ENCODE assay signal across 8 cellular contexts in the genomic region with DNA sequence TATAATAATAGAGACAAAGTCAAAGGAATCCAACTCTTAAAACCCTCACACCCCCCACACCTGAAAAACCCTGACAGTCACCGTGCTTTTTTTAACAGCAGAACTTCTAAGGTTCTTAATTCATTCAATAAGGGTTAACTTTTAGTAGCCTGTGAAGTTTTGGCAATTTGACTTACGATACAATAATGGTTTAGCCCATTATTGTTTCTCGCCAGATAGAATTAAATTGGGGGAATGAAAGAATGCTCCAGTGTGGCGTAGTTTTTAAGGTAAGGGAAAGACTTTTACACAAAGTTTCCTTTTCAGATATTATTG. TPM values are rescaled to one million over a fixed set of nuclear protein-coding genes. Genes with fewer than 3 reads are reported as not detected.
A peak's percentile ranks its signal among the peaks of the same experiment; 100 is the strongest.
DNase-seq lines count a peak whose midpoint lies in the region; ATAC-seq and TF ChIP-seq lines count a peak whose summit lies in the region.

No MANE protein-coding gene starts in this region.

- peak overlapping the region; percentile 100 for H3K27ac Mint-ChIP-seq in endodermal cell

- DNase-seq in GM12865 (ENCODE audit: low read depth) (no peak), MG63 (no peak), endodermal cell (no peak), ovary (no peak), NCI-H1092 treated with DMSO at 0.1 percent for 48 hours (lab: John Stamatoyannopoulos, UW) (no peak), AG08395 (ENCODE audit: low spot score) (no peak), MV-4-11 (lab: John Stamatoyannopoulos, UW) (no peak)

- H3K4me1 Mint-ChIP-seq in endodermal cell, result peaks cover 22% of the 10 kb centered on the region

- no peak for TF ChIP-seq CTCF in GM12865 (IDR thresholded peaks at IDR 0.05; ENCODE audit: insufficient read depth, low read depth, low read length, missing control alignments)
- no peak for TF ChIP-seq CTCF in endodermal cell (conservative IDR thresholded peaks at IDR 0.05)
- no peak for TF ChIP-seq CTCF in ovary (IDR thresholded peaks at IDR 0.05)

- TF ChIP-seq EP300 in ovary (IDR thresholded peaks at IDR 0.05), result no peak

- intact Hi-C loops in ovary (cut with DNase I), result no loop called here

- H3K9me3 Mint-ChIP-seq in endodermal cell, result no peaks in the 10 kb centered on the region

- peak overlapping the region; percentile 76 for H3K27ac ChIP-seq in endodermal cell (ENCODE audit: low read depth, low read length)
- H3K27ac ChIP-seq in ovary, result peak overlapping the region in 1 of 2 donors; percentile 60

- H3K4me3 ChIP-seq in GM12865 (ENCODE audit: low read depth, low read length) (peak overlapping the region; percentile 84), MG63 (peak overlapping the region; percentile 95), endodermal cell (ENCODE audit: low read length) (peak overlapping the region; percentile 91), ovary (peak overlapping the region; percentile 91)

- no peaks in the 10 kb centered on the region for H3K27me3 ChIP-seq in MG63
- peaks cover 8% of the 10 kb centered on the region for H3K27me3 ChIP-seq in endodermal cell (ENCODE audit: control insufficient read depth, insufficient read depth, low read length, poor library complexity, severe bottlenecking)
- H3K27me3 ChIP-seq in ovary, result no peaks in the 10 kb centered on the region

- H3K27me3 Mint-ChIP-seq in endodermal cell (ENCODE audit: insufficient read depth), result no peaks in the 10 kb centered on the region

- H3K36me3 ChIP-seq in MG63 (peaks cover 25% of the 10 kb centered on the region), endodermal cell (ENCODE audit: control insufficient read depth, insufficient read depth, low read length) (peaks cover 11% of the 10 kb centered on the region), ovary (no peaks in the 10 kb centered on the region)

- TF ChIP-seq POLR2A in ovary (IDR thresholded peaks at IDR 0.05), result no peak

- H3K9me3 ChIP-seq in MG63 (no peaks in the 10 kb centered on the region), endodermal cell (ENCODE audit: control insufficient read depth, low read length) (no peaks in the 10 kb centered on the region), ovary (no peaks in the 10 kb centered on the region)

- WGBS in endodermal cell (ENCODE audit: insufficient coverage in 1 of 2, insufficient read length in 1 of 2), 2 experiments, result 75% methylated on average over 4 of the region's 4 CpGs; no CpG with 5 or more reads in 1 of the 2 experiments
- 15 to 20% (median 20%) methylated on average over 4 of the region's 4 CpGs for WGBS in ovary, 3 donors

- H3K9ac ChIP-seq in endodermal cell (ENCODE audit: extremely low read depth, low read length, poor library complexity, severe bottlenecking), result peak overlapping the region; percentile 97

- peaks cover 22% of the 10 kb centered on the region for H3K36me3 Mint-ChIP-seq in endodermal cell (ENCODE audit: low read depth)

- H3K4me3 Mint-ChIP-seq in endodermal cell, result peak overlapping the region; percentile 96

- ATAC-seq in HG02571 (IDR thresholded peaks at IDR 0.05; ENCODE audit: unreplicated experiment), result no peak

- H3K4me1 ChIP-seq in endodermal cell (ENCODE audit: control insufficient read depth, insufficient read depth, low read length) (no peaks in the 10 kb centered on the region), ovary (ENCODE audit: insufficient read depth) (peaks cover 1% of the 10 kb centered on the region)

RNA-seq across cellular contexts. Expression of gene MAGOHB, which starts 0.6 kb away (rescaled TPM):
- 39.7 and 42.7 TPM in 2 replicates for total RNA-seq in MG63 (2014; rRNA removed; shearing (Covaris generic); ENCODE audit: low replicate concordance)
- total RNA-seq in endodermal cell (10 to 100 TPM; 53.8 to 75.8 TPM), ovary (10 to 100 TPM in 6 of 7 donors, 1 to 10 TPM in 1; 8.5 to 25.9 (median 19.1) TPM)
- polyA plus RNA-seq in endodermal cell (2013, experiment 1 of 2), result 43.3 TPM
- 40.3 TPM for polyA plus RNA-seq in endodermal cell (2013, experiment 2 of 2)
- 10 to 100 TPM; 14.1 to 20.4 TPM for polyA plus RNA-seq in ovary

RNA-seq across cellular contexts. Expression of gene STYK1, which starts 59.8 kb away (rescaled TPM):
- not detected in 2 replicates for total RNA-seq in MG63 (2014; rRNA removed; shearing (Covaris generic); ENCODE audit: low replicate concordance)
- total RNA-seq in endodermal cell (1 to 10 TPM; 3.3 to 4.5 TPM), ovary (1 to 10 TPM in 1 of 7 donors, under 1 TPM in 4, not detected in 2; 0.12 to 1.3 (median 0.33) TPM)
- polyA plus RNA-seq in endodermal cell (2013, experiment 1 of 2), result 0.25 TPM
- 0.75 TPM for polyA plus RNA-seq in endodermal cell (2013, experiment 2 of 2)
- polyA plus RNA-seq in ovary, result under 1 TPM; 0.07 to 0.70 TPM
